Comparison of ENCODE assay signal across 36 cellular contexts in genomic region chr7:132176719-132177118, GRCh38.
"Had no signal": no experiment of that assay in that cellular context is flagged by ENCODE, and none has a peak within 500 bp of the region (broad histone marks: within the 10 kb centered on the region; RNA-seq: fewer than 3 reads in every experiment).

No MANE protein-coding gene starts in this region.

- DNase-seq: activated B cell treated with CpG ODN at 0.5 μM for 24 hours; activated CD4-positive, alpha-beta memory T cell treated with anti-CD3 and anti-CD28 coated beads, Interleukin-2, amount 10 ng/mL, durations not matched to agents 7 days and 5 days; activated CD4-positive, alpha-beta T cell treated with anti-CD3 and anti-CD28 coated beads for 4 hours; activated CD4-positive, alpha-beta T cell treated with anti-CD3 and anti-CD28 coated beads, Interleukin-2, amount 50 U/mL, for 1 hour; activated CD4-positive, CD25-positive, alpha-beta regulatory T cell treated with anti-CD3 and anti-CD28 coated beads, Interleukin-2, amount 50 U/mL, for 72 hours; activated CD8-positive, alpha-beta memory T cell treated with anti-CD3 and anti-CD28 coated beads for 24 hours; activated effector memory CD4-positive, alpha-beta T cell treated with anti-CD3 and anti-CD28 coated beads, Interleukin-2, amount 50 U/mL, for 16 hours; activated naive CD4-positive, alpha-beta T cell; activated naive CD4-positive, alpha-beta T cell treated with anti-CD3 and anti-CD28 coated beads, Interleukin-2, amount 50 U/mL, for 16 hours; activated naive CD8-positive, alpha-beta T cell treated with anti-CD3 and anti-CD28 coated beads for 36 hours; activated T-cell treated with anti-CD3 and anti-CD28 coated beads, Interleukin-2, amount 50 U/mL, for 1 hour; activated T-cell treated with anti-CD3 and anti-CD28 coated beads, Interleukin-2, amount 50 U/mL, for 72 hours; amniotic stem cell; brain microvascular endothelial cell; Karpas-422; NCI-H1105; NCI-H1417 treated with DMSO at 0.1 percent for 48 hours; NCI-H187 treated with DMSO at 0.1 percent for 48 hours; NCI-H2081; NCI-H2171 treated with DMSO at 0.1 percent for 48 hours; NCI-H2227 treated with DMSO at 0.1 percent for 48 hours; NCI-H446; NCI-H510A treated with DMSO at 0.1 percent for 48 hours; NCI-H526 treated with DMSO at 0.1 percent for 48 hours; NCI-H82; SHP77; SK-N-SH; T-cell; T-helper 2 cell; T-helper 9 cell had no signal

- H3K27me3 Mint-ChIP-seq: activated B cell treated with CpG ODN at 0.5 μM for 24 hours; activated CD4-positive, alpha-beta memory T cell treated with anti-CD3 and anti-CD28 coated beads, Interleukin-2, amount 10 ng/mL, durations not matched to agents 7 days and 5 days; activated naive CD8-positive, alpha-beta T cell treated with anti-CD3 and anti-CD28 coated beads for 36 hours; activated T-helper 17 cell treated with anti-CD3 and anti-CD28 coated beads, Interleukin-2, amount 50 U/mL, for 72 hours; central memory CD8-positive, alpha-beta T cell; T-cell had no signal

- H3K4me3 Mint-ChIP-seq: activated B cell treated with CpG ODN at 0.5 μM for 24 hours; activated CD4-positive, alpha-beta memory T cell treated with anti-CD3 and anti-CD28 coated beads, Interleukin-2, amount 10 ng/mL, durations not matched to agents 7 days and 5 days; activated naive CD8-positive, alpha-beta T cell treated with anti-CD3 and anti-CD28 coated beads for 36 hours; activated T-cell treated with anti-CD3 and anti-CD28 coated beads, Interleukin-2, amount 50 U/mL, for 72 hours; activated T-helper 17 cell treated with anti-CD3 and anti-CD28 coated beads, Interleukin-2, amount 50 U/mL, for 72 hours; central memory CD8-positive, alpha-beta T cell; T-cell had no signal

- H3K9ac ChIP-seq: SK-N-SH had no signal

- H3K27me3 ChIP-seq: brain microvascular endothelial cell, cardiac muscle cell had no signal

- H3K4me2 ChIP-seq: SK-N-SH had no signal

- ATAC-seq: activated T-cell treated with anti-CD3 and anti-CD28 coated beads, Interleukin-2, amount 50 U/mL, for 72 hours; activated T-helper 17 cell treated with anti-CD3 and anti-CD28 coated beads, Interleukin-2, amount 50 U/mL, for 72 hours; Panc1; T-cell had no signal

- H3K4me1 ChIP-seq: SJSA1 had no signal

- H3K27ac ChIP-seq: brain microvascular endothelial cell, cardiac muscle cell, SJSA1, VCaP had no signal

- H3K4me3 ChIP-seq: cardiac muscle cell, SJSA1 had no signal

- H3K9me3 Mint-ChIP-seq: activated B cell treated with CpG ODN at 0.5 μM for 24 hours; activated CD4-positive, alpha-beta memory T cell treated with anti-CD3 and anti-CD28 coated beads, Interleukin-2, amount 10 ng/mL, durations not matched to agents 7 days and 5 days; activated naive CD8-positive, alpha-beta T cell treated with anti-CD3 and anti-CD28 coated beads for 36 hours; activated T-cell treated with anti-CD3 and anti-CD28 coated beads, Interleukin-2, amount 50 U/mL, for 72 hours; activated T-helper 17 cell treated with anti-CD3 and anti-CD28 coated beads, Interleukin-2, amount 50 U/mL, for 72 hours; central memory CD8-positive, alpha-beta T cell; T-cell had no signal

- H3K4me1 Mint-ChIP-seq: activated B cell treated with CpG ODN at 0.5 μM for 24 hours; activated CD4-positive, alpha-beta memory T cell treated with anti-CD3 and anti-CD28 coated beads, Interleukin-2, amount 10 ng/mL, durations not matched to agents 7 days and 5 days; activated naive CD8-positive, alpha-beta T cell treated with anti-CD3 and anti-CD28 coated beads for 36 hours; activated T-helper 17 cell treated with anti-CD3 and anti-CD28 coated beads, Interleukin-2, amount 50 U/mL, for 72 hours; central memory CD8-positive, alpha-beta T cell; T-cell had no signal

- H3K9me3 ChIP-seq: SJSA1, SK-N-SH had no signal

- H3K36me3 ChIP-seq: brain microvascular endothelial cell, SJSA1 had no signal

- H3K27ac Mint-ChIP-seq: activated B cell treated with CpG ODN at 0.5 μM for 24 hours; activated CD4-positive, alpha-beta memory T cell treated with anti-CD3 and anti-CD28 coated beads, Interleukin-2, amount 10 ng/mL, durations not matched to agents 7 days and 5 days; activated naive CD8-positive, alpha-beta T cell treated with anti-CD3 and anti-CD28 coated beads for 36 hours; activated T-cell treated with anti-CD3 and anti-CD28 coated beads, Interleukin-2, amount 50 U/mL, for 72 hours; activated T-helper 17 cell treated with anti-CD3 and anti-CD28 coated beads, Interleukin-2, amount 50 U/mL, for 72 hours; T-cell had no signal
